In the genomic region with DNA sequence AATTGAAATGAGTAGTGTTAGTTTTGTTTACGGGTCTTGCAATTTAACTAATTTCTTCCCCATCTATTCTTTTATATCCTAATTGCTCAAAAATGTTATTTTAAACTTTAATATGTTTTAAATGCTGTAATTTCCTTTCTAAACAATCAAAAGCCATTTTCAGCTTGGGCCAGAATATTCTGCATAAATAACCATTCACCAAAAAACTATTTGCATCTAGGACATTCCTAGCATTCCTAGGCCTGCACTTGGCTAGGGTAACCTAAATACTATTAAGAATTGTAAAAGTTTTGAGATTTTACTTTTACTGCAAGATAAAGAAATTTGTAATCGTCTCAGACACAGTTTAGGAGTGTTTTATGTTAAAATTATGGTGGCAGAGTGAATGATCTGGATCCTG, we compare ENCODE assay signal across 12 cellular contexts. TPM values are rescaled to one million over a fixed set of nuclear protein-coding genes. Genes with fewer than 3 reads are reported as not detected.
DNase-seq lines count a peak whose midpoint lies in the region; ATAC-seq and TF ChIP-seq lines count a peak whose summit lies in the region.
"Had no signal": no experiment of that assay in that cellular context is flagged by ENCODE, and none has a peak within 500 bp of the region (broad histone marks: within the 10 kb centered on the region; RNA-seq: fewer than 3 reads in every experiment).

No MANE protein-coding gene starts in this region.

- no peaks in the 10 kb centered on the region for H3K36me3 ChIP-seq in adrenal gland (replicated peaks in 1 of 2)
- H3K36me3 ChIP-seq in sigmoid colon, result no peaks in the 10 kb centered on the region
- H3K36me3 ChIP-seq in CD8-positive, alpha-beta memory T cell (ENCODE audit: insufficient read depth, low read length), result no peaks in the 10 kb centered on the region

- H3K27ac Mint-ChIP-seq in CD8-positive, alpha-beta memory T cell, result no peak overlapping the region
- H3K27ac Mint-ChIP-seq in activated T-cell treated with anti-CD3 and anti-CD28 coated beads, Interleukin-2, amount 50 U/mL, for 72 hours, result no peak overlapping the region
- H3K27ac Mint-ChIP-seq: activated CD8-positive, alpha-beta T cell treated with anti-CD3 and anti-CD28 coated beads, Interleukin-2, amount 10 ng/mL, durations not matched to agents 7 days and 5 days had no signal

- TF ChIP-seq POLR2A in adrenal gland (IDR thresholded peaks at IDR 0.05) (no peak), sigmoid colon (IDR thresholded peaks at IDR 0.05) (no peak)

- CTCF ChIA-PET in CD8-positive, alpha-beta memory T cell (lab: Charles Lee), result no interaction called here

- 42 to 54% (median 46%) methylated on average over 2 of the region's 2 CpGs for WGBS in adrenal gland, 4 donors
- 75 to 78% methylated on average over 2 of the region's 2 CpGs for WGBS in sigmoid colon, 2 donors

- H3K4me3 ChIP-seq in adrenal gland (no peak overlapping the region), sigmoid colon (no peak overlapping the region)
- H3K4me3 ChIP-seq in CD8-positive, alpha-beta memory T cell (ENCODE audit: low read length), result no peak overlapping the region
- H3K4me3 ChIP-seq: mucosa of descending colon had no signal

- no peaks in the 10 kb centered on the region for H3K27me3 ChIP-seq in adrenal gland
- no peaks in the 10 kb centered on the region for H3K27me3 ChIP-seq in sigmoid colon
- no peaks in the 10 kb centered on the region for H3K27me3 ChIP-seq in CD8-positive, alpha-beta memory T cell (ENCODE audit: insufficient read depth, low read length, poor library complexity, severe bottlenecking)
- H3K27me3 ChIP-seq: foreskin keratinocyte had no signal

- ATAC-seq in HG02642 (IDR thresholded peaks at IDR 0.05; ENCODE audit: poor library complexity, unreplicated experiment), result no peak
- ATAC-seq in activated T-cell treated with anti-CD3 and anti-CD28 coated beads, Interleukin-2, amount 50 U/mL, for 72 hours (replicated peaks in 1 of 2), result no peak
- ATAC-seq: activated CD8-positive, alpha-beta T cell treated with anti-CD3 and anti-CD28 coated beads, Interleukin-2, amount 10 ng/mL, durations not matched to agents 7 days and 5 days; foreskin keratinocyte; mucosa of descending colon had no signal

- H3K4me1 Mint-ChIP-seq in CD8-positive, alpha-beta memory T cell, result no peaks in the 10 kb centered on the region
- no peaks in the 10 kb centered on the region for H3K4me1 Mint-ChIP-seq in activated T-cell treated with anti-CD3 and anti-CD28 coated beads, Interleukin-2, amount 50 U/mL, for 72 hours (ENCODE audit: low read depth)

- H3K9me3 Mint-ChIP-seq in CD8-positive, alpha-beta memory T cell, result no peaks in the 10 kb centered on the region
- H3K9me3 Mint-ChIP-seq in activated T-cell treated with anti-CD3 and anti-CD28 coated beads, Interleukin-2, amount 50 U/mL, for 72 hours, result no peaks in the 10 kb centered on the region

- peaks cover 0 to 4% (median 0%) of the 10 kb centered on the region in 3 donors for H3K36me3 Mint-ChIP-seq in CD8-positive, alpha-beta memory T cell
- H3K36me3 Mint-ChIP-seq in activated T-cell treated with anti-CD3 and anti-CD28 coated beads, Interleukin-2, amount 50 U/mL, for 72 hours (ENCODE audit: insufficient read depth in 2 of 2), result no peaks in the 10 kb centered on the region

- no peak for TF ChIP-seq CTCF in adrenal gland (IDR thresholded peaks at IDR 0.05)
- no peak for TF ChIP-seq CTCF in sigmoid colon (IDR thresholded peaks at IDR 0.05)

- intact Hi-C loops in adrenal gland (cut with DNase I), result no loop called here
- intact Hi-C loops in sigmoid colon (cut with DNase I), result no loop called here

- H3K27ac ChIP-seq in adrenal gland, result peak overlapping the region; percentile 5 to 84 (median 52)
- H3K27ac ChIP-seq in sigmoid colon, result peak overlapping the region; percentile 9 to 76 (median 45)
- no peak overlapping the region for H3K27ac ChIP-seq in CD8-positive, alpha-beta memory T cell (ENCODE audit: low read depth, low read length)
- H3K27ac ChIP-seq: foreskin keratinocyte had no signal

- H3K27me3 Mint-ChIP-seq in CD8-positive, alpha-beta memory T cell, result no peaks in the 10 kb centered on the region
- no peaks in the 10 kb centered on the region for H3K27me3 Mint-ChIP-seq in activated T-cell treated with anti-CD3 and anti-CD28 coated beads, Interleukin-2, amount 50 U/mL, for 72 hours (ENCODE audit: low read depth)

- POLR2A ChIA-PET in CD8-positive, alpha-beta memory T cell (lab: Charles Lee), result no interaction called here

- peak; percentile 62 for DNase-seq in GM03348 (ENCODE audit: low spot score)
- no peak for DNase-seq in adrenal gland
- peak; percentile 13 for DNase-seq in foreskin melanocyte
- DNase-seq in sigmoid colon, result no peak
- no peak for DNase-seq in NCI-H1417 (lab: John Stamatoyannopoulos, UW)
- DNase-seq in CD8-positive, alpha-beta memory T cell, result no peak
- no peak for DNase-seq in activated T-cell treated with anti-CD3 and anti-CD28 coated beads, Interleukin-2, amount 50 U/mL, for 72 hours
- DNase-seq: activated CD8-positive, alpha-beta T cell treated with anti-CD3 and anti-CD28 coated beads, Interleukin-2, amount 10 ng/mL, durations not matched to agents 7 days and 5 days; mucosa of descending colon; NCI-H1417 treated with DMSO at 0.1 percent for 48 hours had no signal

- H3K4me1 ChIP-seq in adrenal gland (replicated peaks in 1 of 2) (peaks cover 12 to 23% of the 10 kb centered on the region in 2 donors), sigmoid colon (peaks cover 0 to 19% (median 17%) of the 10 kb centered on the region in 4 donors)
- H3K4me1 ChIP-seq in CD8-positive, alpha-beta memory T cell (ENCODE audit: insufficient read depth, low read length), result no peaks in the 10 kb centered on the region

- no peak for TF ChIP-seq EP300 in sigmoid colon (IDR thresholded peaks at IDR 0.05)

- no peak overlapping the region for H3K4me3 Mint-ChIP-seq in CD8-positive, alpha-beta memory T cell
- no peak overlapping the region for H3K4me3 Mint-ChIP-seq in activated T-cell treated with anti-CD3 and anti-CD28 coated beads, Interleukin-2, amount 50 U/mL, for 72 hours
- H3K4me3 Mint-ChIP-seq: activated CD8-positive, alpha-beta T cell treated with anti-CD3 and anti-CD28 coated beads, Interleukin-2, amount 10 ng/mL, durations not matched to agents 7 days and 5 days had no signal

- H3K9me3 ChIP-seq in adrenal gland (replicated peaks in 1 of 3) (no peaks in the 10 kb centered on the region), sigmoid colon (no peaks in the 10 kb centered on the region)
- H3K9me3 ChIP-seq in CD8-positive, alpha-beta memory T cell (ENCODE audit: low read length), result no peaks in the 10 kb centered on the region
- H3K9me3 ChIP-seq: mucosa of descending colon had no signal

RNA-seq across cellular contexts. Expression of gene ETAA1, which starts 7.8 kb away (rescaled TPM):
- total RNA-seq in adrenal gland (10 to 100 TPM in 7 of 8 donors, 1 to 10 TPM in 1; 7.9 to 54.7 (median 24.1) TPM), sigmoid colon (10 to 100 TPM; 12.1 to 20.0 (median 15.8) TPM)
- polyA plus RNA-seq in adrenal gland (10 to 100 TPM; 15.6 to 25.9 (median 19.7) TPM), sigmoid colon (1 to 10 TPM; 3.0 to 4.8 (median 4.2) TPM)
- total RNA-seq in CD8-positive, alpha-beta memory T cell, result 10 to 100 TPM; 10.8 to 11.4 TPM
- 5.5 TPM for polyA plus RNA-seq in CD8-positive, alpha-beta memory T cell
- total RNA-seq in activated T-cell treated with anti-CD3 and anti-CD28 coated beads, Interleukin-2, amount 50 U/mL, for 72 hours, result 10 to 100 TPM; 11.2 to 11.8 TPM

Comparison
In these comparisons a context has a peak if more than half of its experiments do, and no peak if none do; other contexts are left out.
1. DNase-seq: peak in GM03348 (single experiment) and foreskin melanocyte (single experiment); none in adrenal gland (0 of 7), sigmoid colon (single experiment), NCI-H1417 (0 of 3), CD8-positive, alpha-beta memory T cell (0 of 5) and activated T-cell treated with anti-CD3 and anti-CD28 coated beads, Interleukin-2, amount 50 U/mL, for 72 hours (0 of 2).